ENCODE assay signal across 8 cellular contexts in the genomic region with DNA sequence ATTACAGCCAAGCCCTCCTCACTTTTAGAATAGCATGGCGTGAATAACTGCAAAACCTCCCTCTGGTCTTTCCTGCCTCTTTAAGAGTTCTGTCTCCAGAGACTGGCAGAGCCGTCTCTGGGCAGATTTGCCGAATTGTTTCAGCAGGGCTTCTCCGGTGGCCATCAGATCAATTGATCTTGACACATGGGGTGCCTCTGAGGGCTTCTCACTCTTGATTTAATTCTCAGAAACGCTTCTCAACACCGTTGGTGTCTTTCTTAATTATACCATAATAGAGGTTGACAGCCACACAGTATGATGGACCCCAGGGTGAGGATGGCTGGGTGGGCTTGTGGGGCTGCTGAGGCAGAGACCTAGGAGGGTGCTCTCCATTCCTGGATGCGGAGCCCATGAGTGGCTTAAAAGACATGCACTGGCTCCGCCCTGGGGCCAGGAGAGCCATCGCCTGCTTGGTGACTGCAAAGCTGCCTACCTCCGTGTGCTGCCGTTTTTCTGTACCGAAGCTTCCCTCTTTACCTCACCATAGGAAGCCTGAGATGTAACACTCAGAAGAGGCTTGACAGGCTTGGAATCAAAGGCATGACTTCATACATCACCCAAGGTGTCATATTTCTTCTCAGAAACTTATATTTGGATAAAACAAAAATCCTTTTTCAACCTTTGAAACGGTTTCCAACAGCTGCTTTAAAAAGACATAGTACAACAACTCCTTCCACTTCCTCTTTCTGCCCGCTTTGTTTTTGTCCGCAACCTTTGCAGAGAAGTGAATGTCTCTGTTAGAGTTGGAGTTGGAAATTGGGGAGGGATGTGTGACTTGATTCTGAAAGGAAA.
DNase-seq lines count a peak whose midpoint lies in the region; ATAC-seq and TF ChIP-seq lines count a peak whose summit lies in the region.

No MANE protein-coding gene starts in this region.

- H3K36me3 Mint-ChIP-seq in dendritic cell treated with granulocyte-macrophage colony-stimulating factor and Interleukin-4, amounts not matched to agents 40 ng/mL and 50 ng/mL, for 4 days (ENCODE audit: low read depth), result no peaks in the 10 kb centered on the region

- no peaks in the 10 kb centered on the region for H3K27me3 Mint-ChIP-seq in dendritic cell treated with granulocyte-macrophage colony-stimulating factor and Interleukin-4, amounts not matched to agents 40 ng/mL and 50 ng/mL, for 4 days

- H3K4me1 Mint-ChIP-seq in dendritic cell treated with granulocyte-macrophage colony-stimulating factor and Interleukin-4, amounts not matched to agents 40 ng/mL and 50 ng/mL, for 4 days (ENCODE audit: low read depth), result peaks cover 85% of the 10 kb centered on the region

- H3K9me3 Mint-ChIP-seq in dendritic cell treated with granulocyte-macrophage colony-stimulating factor and Interleukin-4, amounts not matched to agents 40 ng/mL and 50 ng/mL, for 4 days, result no peaks in the 10 kb centered on the region

- peak; percentile 63 for ATAC-seq in GM21528 (IDR thresholded peaks at IDR 0.05; ENCODE audit: low FRiP score, unreplicated experiment)

- H3K27ac Mint-ChIP-seq in dendritic cell treated with granulocyte-macrophage colony-stimulating factor and Interleukin-4, amounts not matched to agents 40 ng/mL and 50 ng/mL, for 4 days, result peak overlapping the region; percentile 37

- DNase-seq in KG1 (lab: John Stamatoyannopoulos, UW), result peak; percentile 42
- DNase-seq in 8988T, result no peak
- no peak for DNase-seq in SHP77 treated with DMSO at 0.1 percent for 48 hours (lab: John Stamatoyannopoulos, UW)
- DNase-seq in NCI-H1694 (lab: John Stamatoyannopoulos, UW), result no peak
- no peak for DNase-seq in NCI-H1417 treated with DMSO at 0.1 percent for 48 hours (lab: John Stamatoyannopoulos, UW)

- peak overlapping the region; percentile 51 for H3K4me3 Mint-ChIP-seq in dendritic cell treated with granulocyte-macrophage colony-stimulating factor and Interleukin-4, amounts not matched to agents 40 ng/mL and 50 ng/mL, for 4 days

- TF ChIP-seq CTCF in GM12872 (IDR thresholded peaks at IDR 0.05; ENCODE audit: insufficient read depth, low read depth, low read length), result 0 out of 3 replicates have a peak, but pooled peaks have one; percentile 22

- intact Hi-C loops in dendritic cell treated with granulocyte-macrophage colony-stimulating factor and Interleukin-4, amounts not matched to agents 40 ng/mL and 50 ng/mL, for 4 days (cut with micrococcal nuclease), result loop anchor here (5.0 kb wide), 2 partner anchors 43 to 83 kb away; partner anchors contain the start of gene GALNT2
